8 cellular contexts compared by ENCODE assay signal in genomic region chr19:45667620-45668341, GRCh38. TPM values are rescaled to one million over a fixed set of nuclear protein-coding genes. Genes with fewer than 3 reads are reported as not detected.
DNase-seq lines count a peak whose midpoint lies in the region; ATAC-seq, FAIRE-seq and TF ChIP-seq lines count a peak whose summit lies in the region.

Gene GIPR (plus strand): TSS chr19:45668221. CDS start chr19:45669521, 1,300 bp downstream.

- peaks cover 46 to 61% (median 60%) of the 10 kb centered on the region in 3 donors for H3K27me3 Mint-ChIP-seq in naive B cell

- peak within 1 kb of the TSS; percentile 85 for H2BK120ac ChIP-seq in H1 (replicated peaks; ENCODE audit: low read depth, low read length)

- peaks cover 0 to 9% (median 0%) of the 10 kb centered on the region in 7 donors for H3K9me3 Mint-ChIP-seq in naive B cell

- peak within 1 kb of the TSS; percentile 91 for H2AFZ ChIP-seq in H1 (ENCODE audit: low read length)

- no peak within 1 kb of the TSS for H3K14ac ChIP-seq in H1 (ENCODE audit: insufficient read length)

- no peak within 1 kb of the TSS for H3K56ac ChIP-seq in H1 (replicated peaks; ENCODE audit: insufficient read length, low read depth, low read length)

- no peaks in the 10 kb centered on the region for H3K79me2 ChIP-seq in H1 (ENCODE audit: control insufficient read depth in 1 of 2, insufficient read depth in 2 of 2, low read length in 2 of 2)

- no peak for TF ChIP-seq RAD21 in H1 (IDR thresholded peaks at IDR 0.05 in 1 of 2, conservative IDR thresholded peaks at IDR 0.05 in 1 of 2; ENCODE audit: low read depth in 2 of 2, low read length in 2 of 2)

- H3K79me1 ChIP-seq in H1 (ENCODE audit: low read depth, low read length) = no peaks in the 10 kb centered on the region

- no peak within 1 kb of the TSS for H3K23ac ChIP-seq in H1 (ENCODE audit: insufficient read length)

- TF ChIP-seq CTCF in H1 (IDR thresholded peaks at IDR 0.05; ENCODE audit: control extremely low read depth in 1 of 3, insufficient read depth in 1 of 3, low read depth in 1 of 3, low read length in 3 of 3) = no peak
- no peak for TF ChIP-seq CTCF in testis (IDR thresholded peaks at IDR 0.05)

- H2BK12ac ChIP-seq in H1 (ENCODE audit: low read depth, low read length) = peak within 1 kb of the TSS; percentile 94; the same call in 1 of the 2 replicates

- peak within 1 kb of the TSS; percentile 76 to 90 (median 85) for H3K4me3 Mint-ChIP-seq in naive B cell

- H3K4me1 ChIP-seq in H1 (replicated peaks in 1 of 4; ENCODE audit: control insufficient read depth in 3 of 4, insufficient read depth in 4 of 4, low read length in 3 of 4) (peaks cover 9 to 14% (median 11%) of the 10 kb centered on the region in 4 experiments), testis (peaks cover 4% of the 10 kb centered on the region)

- H3K27me3 ChIP-seq in H1 (replicated peaks in 1 of 4; ENCODE audit: control insufficient read depth in 3 of 4, extremely low read depth in 1 of 4, insufficient read depth in 3 of 4, low read length in 3 of 4) (peaks cover 18 to 31% (median 27%) of the 10 kb centered on the region in 4 experiments), testis (peaks cover 5% of the 10 kb centered on the region)

- CTCF ChIA-PET in H1 (lab: Charles Lee; ENCODE audit: partially characterized antibody) = interaction anchor here (0.6 to 1.4 kb wide), 5 partner anchors 15 to 268 kb away, joined by 3 to 5 read pairs (median 3); no protein-coding TSS in a partner anchor

- intact Hi-C loops in testis (cut with DNase I; ENCODE audit: low total_unique reads) = no loop called here

- H3K9ac ChIP-seq in H1 (replicated peaks in 1 of 4; ENCODE audit: extremely low read depth in 1 of 4, low read depth in 3 of 4, low read length in 3 of 4) = no peak within 1 kb of the TSS

- FAIRE-seq in H1 (lab: Jason Lieb, UNC) = no peak

- peak within 1 kb of the TSS; percentile 99 for H2BK15ac ChIP-seq in H1 (ENCODE audit: low read length)

- no peak for ATAC-seq in naive B cell (ENCODE audit: low read depth in 2 of 2)
- ATAC-seq in HG03460 (IDR thresholded peaks at IDR 0.05; ENCODE audit: unreplicated experiment) = no peak

- peak within 1 kb of the TSS; percentile 95 to 98 for H3K4me2 ChIP-seq in H1 (ENCODE audit: insufficient read depth in 1 of 2, low read depth in 2 of 2, low read length in 2 of 2)

- 73% methylated on average over 4 of the region's 15 CpGs; no CpG with 5 or more reads in 1 of the 2 experiments for WGBS in H1 (ENCODE audit: extremely low coverage in 1 of 2, insufficient coverage in 1 of 2, insufficient read length in 1 of 2, insufficient replicate concordance in 2 of 2, low coverage in 1 of 2, low lambda C conversion rate in 2 of 2, missing lambda C conversion rate in 1 of 2), 2 experiments
- 26 to 40% methylated on average over 5 to 14 of the region's 15 CpGs for WGBS in testis, 2 donors

- peaks cover 27 to 38% (median 37%) of the 10 kb centered on the region in 3 donors for H3K4me1 Mint-ChIP-seq in naive B cell

- no peak for TF ChIP-seq EP300 in H1 (IDR thresholded peaks at IDR 0.05; ENCODE audit: borderline replicate concordance in 1 of 2, low read depth in 2 of 2, low read length in 2 of 2)

- peak within 1 kb of the TSS; percentile 98 for H2BK20ac ChIP-seq in H1 (ENCODE audit: low read length)

- H4K91ac ChIP-seq in H1 (replicated peaks; ENCODE audit: insufficient read length, low read length) = peak within 1 kb of the TSS; percentile 78

- peak within 1 kb of the TSS; percentile 24 for H3K4ac ChIP-seq in H1 (replicated peaks; ENCODE audit: insufficient read length, low read depth, low read length)

- H4K20me1 ChIP-seq in H1 (replicated peaks in 1 of 2; ENCODE audit: control insufficient read depth in 1 of 2, insufficient read depth in 2 of 2, low read length in 2 of 2) = peaks cover 0 to 2% of the 10 kb centered on the region in 2 experiments

- peaks cover 0 to 13% of the 10 kb centered on the region in 2 donors for H3K36me3 Mint-ChIP-seq in naive B cell

- peak; percentile 2 for DNase-seq in NCI-H1092 treated with DMSO at 0.1 percent for 48 hours (lab: John Stamatoyannopoulos, UW)
- DNase-seq in NCI-H1092 (lab: John Stamatoyannopoulos, UW) = no peak
- DNase-seq in NCI-H510A (lab: John Stamatoyannopoulos, UW) = peak; percentile 61
- DNase-seq in activated CD4-positive, alpha-beta T cell treated with anti-CD3 and anti-CD28 coated beads, Interleukin-2, amount 50 U/mL, for 4 hours = peak; percentile 35 to 38
- DNase-seq in H1 (ENCODE audit: low read depth in 1 of 2, low spot score in 2 of 2) = peak in 1 of 2 experiments; percentile 89
- DNase-seq in naive B cell = no peak
- no peak for DNase-seq in testis

- H4K8ac ChIP-seq in H1 (ENCODE audit: extremely low read depth, insufficient read depth, low read length) = no peak within 1 kb of the TSS

- H3K36me3 ChIP-seq in H1 (ENCODE audit: control insufficient read depth in 2 of 4, insufficient read depth in 4 of 4, low read length in 3 of 4) = no peaks in the 10 kb centered on the region
- H3K36me3 ChIP-seq in testis (ENCODE audit: low read depth, missing control alignments) = no peaks in the 10 kb centered on the region

- peaks cover 21% of the 10 kb centered on the region for H3K23me2 ChIP-seq in H1 (ENCODE audit: low read depth, low read length)

- H3K9me3 ChIP-seq in H1 (ENCODE audit: insufficient read depth in 2 of 2, low read depth in 1 of 2, low read length in 1 of 2) (no peaks in the 10 kb centered on the region), testis (no peaks in the 10 kb centered on the region)

- peak within 1 kb of the TSS; percentile 43 for H2AK5ac ChIP-seq in H1 (ENCODE audit: low read depth, low read length)

- POLR2A ChIA-PET in H1 (lab: Charles Lee; ENCODE audit: partially characterized antibody) = interaction anchor here (0.9 to 3.3 kb wide), 5 partner anchors 10 to 51 kb away, joined by 3 to 9 read pairs (median 5); no protein-coding TSS in a partner anchor

- peak within 1 kb of the TSS; percentile 84; the same call in 1 of the 2 replicates for H3K18ac ChIP-seq in H1 (ENCODE audit: extremely low read depth, low read length)

- peak within 1 kb of the TSS; percentile 74; the same call in 1 of the 2 replicates for H2BK5ac ChIP-seq in H1 (ENCODE audit: low read depth, low read length)

- H3K4me3 ChIP-seq in H1 (ENCODE audit: extremely low read depth in 1 of 4, insufficient read depth in 2 of 4, low read depth in 3 of 4, low read length in 4 of 4) (peak within 1 kb of the TSS; percentile 31 to 65 (median 46); a peak in 7 of 8 replicates), testis (peak within 1 kb of the TSS; percentile 3 to 15)

- no peak for TF ChIP-seq POLR2A in H1 (IDR thresholded peaks at IDR 0.05; ENCODE audit: control extremely low read depth in 1 of 2, low read depth in 2 of 2, low read length in 2 of 2)
- no peak for TF ChIP-seq POLR2A in testis (IDR thresholded peaks at IDR 0.05)

- H3K27ac ChIP-seq in H1 (ENCODE audit: low read depth, low read length) (no peak within 1 kb of the TSS), testis (no peak within 1 kb of the TSS)

- peak within 1 kb of the TSS; percentile 34 for H4K5ac ChIP-seq in H1 (ENCODE audit: insufficient read length, low read depth, low read length)

- H3K27ac Mint-ChIP-seq in naive B cell = peak within 1 kb of the TSS in 4 of 6 donors; percentile 20 to 74 (median 44)

TF ChIP-seq in H1, 55 proteins besides CTCF, POLR2A, EP300 and RAD21:
- TF ChIP-seq TCF12 (IDR thresholded peaks at IDR 0.05; ENCODE audit: low read depth, low read length) (no peak), SIN3A (conservative IDR thresholded peaks at IDR 0.05 in 1 of 2, IDR thresholded peaks at IDR 0.05 in 1 of 2; ENCODE audit: low read depth in 1 of 2, low read length in 2 of 2) (peak in 1 of 2 experiments; percentile 25; a peak in 1 of 4 replicates)
TF ChIP-seq in H1: peak in this region for 1.

RNA-seq across cellular contexts. Expression of gene GIPR, which starts in this region (rescaled TPM):
- 0.54 and 1.3 TPM in 2 replicates for total RNA-seq in H1 (2021; fragmentation: NEBNext Ultra II Directional; extraction: Animal tissue kit (Norgen Biotek cat#: 25700))
- 0.42 and 1.0 TPM in 2 replicates for polyA plus RNA-seq in H1 (2011; rRNA removed)
- 1.0 TPM for polyA plus RNA-seq in H1 (2011; cell fraction: cytosol; rRNA removed)
- 4.3 TPM for polyA plus RNA-seq in H1 (2011; cell fraction: nucleus; rRNA removed)
- polyA plus RNA-seq in H1 (2012, experiment 1 of 2) = 0.80 to 1.7 TPM (median 1.1 TPM) in 4 replicates
- polyA plus RNA-seq in H1 (2012, experiment 2 of 2) = 0.50 TPM
- polyA plus RNA-seq in H1 (2013, experiment 1 of 2) = 0.57 TPM
- polyA plus RNA-seq in H1 (2013, experiment 2 of 2) = 0.74 TPM
- polyA minus RNA-seq in H1 (2011; rRNA and poly(A)+ RNA removed) = 0.46 and 1.5 TPM in 2 replicates
- polyA minus RNA-seq in H1 (2011; cell fraction: cytosol; rRNA and poly(A)+ RNA removed) = not detected
- polyA minus RNA-seq in H1 (2011; cell fraction: nucleus; rRNA and poly(A)+ RNA removed) = 1.9 TPM
- not detected for polyA plus RNA-seq in naive B cell (ENCODE audit: low read depth in 6 of 6)
- total RNA-seq in testis = under 1 TPM; 0.16 to 0.74 TPM
- polyA plus RNA-seq in testis (ENCODE audit: insufficient read depth, low read depth, low replicate concordance) = 0.50 TPM

Comparison
In these comparisons a context has a peak if more than half of its experiments do, and no peak if none do; other contexts are left out.
1. DNase-seq: peak in NCI-H1092 treated with DMSO at 0.1 percent for 48 hours (single experiment), NCI-H510A (single experiment) and activated CD4-positive, alpha-beta T cell treated with anti-CD3 and anti-CD28 coated beads, Interleukin-2, amount 50 U/mL, for 4 hours (2 of 2); none in NCI-H1092 (single experiment), naive B cell (single experiment) and testis (single experiment).